Comparison of ENCODE assay signal across 12 cellular contexts in genomic region chr1:103517380-103518047, GRCh38. TPM values are rescaled to one million over a fixed set of nuclear protein-coding genes. Genes with fewer than 3 reads are reported as not detected.
A peak's percentile ranks its signal among the peaks of the same experiment; 100 is the strongest.
DNase-seq lines count a peak whose midpoint lies in the region; ATAC-seq and TF ChIP-seq lines count a peak whose summit lies in the region.
"Had no signal": no experiment of that assay in that cellular context is flagged by ENCODE, and none has a peak within 500 bp of the region (broad histone marks: within the 10 kb centered on the region; RNA-seq: fewer than 3 reads in every experiment).

No MANE protein-coding gene starts in this region.

- H3K9me3 ChIP-seq in SJCRH30 (replicated peaks): no peaks in the 10 kb centered on the region
- H3K9me3 ChIP-seq: thoracic aorta had no signal

- DNase-seq in fibroblast of the aortic adventitia (ENCODE audit: low read depth) (peak; percentile 45), NCI-H2081 treated with DMSO at 0.1 percent for 48 hours (lab: John Stamatoyannopoulos, UW) (no peak), SJCRH30 (no peak), glomerular visceral epithelial cell (ENCODE audit: extremely low spot score) (no peak), NCI-H774 (lab: John Stamatoyannopoulos, UW) (no peak)
- DNase-seq: activated CD4-positive, CD25-positive, alpha-beta regulatory T cell treated with anti-CD3 and anti-CD28 coated beads, Interleukin-2, amount 50 U/mL, for 72 hours; cortex of kidney; NCI-H2029 treated with DMSO at 0.1 percent for 48 hours had no signal

- H3K4me1 ChIP-seq in SJCRH30: no peaks in the 10 kb centered on the region

- no peak overlapping the region for H3K27ac ChIP-seq in SJCRH30
- H3K27ac ChIP-seq: thoracic aorta had no signal

- H3K4me3 ChIP-seq in fibroblast of the aortic adventitia (ENCODE audit: low read depth, low read length): no peak overlapping the region
- H3K4me3 ChIP-seq in SJCRH30: no peak overlapping the region
- H3K4me3 ChIP-seq: thoracic aorta had no signal

- peak; percentile 94 for ATAC-seq in GM18907 (IDR thresholded peaks at IDR 0.05; ENCODE audit: unreplicated experiment)
- peak; percentile 87 for ATAC-seq in GM21786 (IDR thresholded peaks at IDR 0.05; ENCODE audit: unreplicated experiment)
- peak; percentile 88 for ATAC-seq in HG03457 (IDR thresholded peaks at IDR 0.05; ENCODE audit: unreplicated experiment)

- H3K27me3 ChIP-seq in SJCRH30: no peaks in the 10 kb centered on the region

- H3K36me3 ChIP-seq in SJCRH30: no peaks in the 10 kb centered on the region
- H3K36me3 ChIP-seq: thoracic aorta had no signal

- TF ChIP-seq CTCF in fibroblast of the aortic adventitia (IDR thresholded peaks at IDR 0.05; ENCODE audit: insufficient read depth, low read length): no peak

RNA-seq across cellular contexts. Expression of gene RNPC3, which starts 8.0 kb away (rescaled TPM):
- 19.9 and 31.5 TPM in 2 replicates for total RNA-seq in fibroblast of the aortic adventitia (ENCODE audit: low replicate concordance)
- 10.8 and 16.9 TPM in 2 replicates for total RNA-seq in SJCRH30 (2014; rRNA removed; shearing (Covaris generic))

RNA-seq across cellular contexts. Expression of gene AMY2B, which starts 53.9 kb away (rescaled TPM):
- 10.1 and 17.1 TPM in 2 replicates for total RNA-seq in fibroblast of the aortic adventitia (ENCODE audit: low replicate concordance)
- 0.26 and 0.43 TPM in 2 replicates for total RNA-seq in SJCRH30 (2014; rRNA removed; shearing (Covaris generic))
